In genomic region chr3:185968168-185968567, GRCh38 we compare ENCODE assay signal across 19 cellular contexts. TPM values are rescaled to one million over a fixed set of nuclear protein-coding genes. Genes with fewer than 3 reads are reported as not detected.
A peak's percentile ranks its signal among the peaks of the same experiment; 100 is the strongest.
DNase-seq lines count a peak whose midpoint lies in the region; ATAC-seq and TF ChIP-seq lines count a peak whose summit lies in the region.
"Had no signal": no experiment of that assay in that cellular context is flagged by ENCODE, and none has a peak within 500 bp of the region (broad histone marks: within the 10 kb centered on the region; RNA-seq: fewer than 3 reads in every experiment).

No MANE protein-coding gene starts in this region.

- H3K36me3 ChIP-seq in A673 (ENCODE audit: insufficient read depth, low read length, poor library complexity, severe bottlenecking) (no peaks in the 10 kb centered on the region), HCT116 (ENCODE audit: control insufficient read depth in 1 of 2, insufficient read depth in 2 of 2, low read length in 2 of 2) (no peaks in the 10 kb centered on the region), PC-3 (ENCODE audit: low read depth, low read length) (no peaks in the 10 kb centered on the region)
- H3K36me3 ChIP-seq: HAP-1 had no signal

- H3K9me3 ChIP-seq in A673 (ENCODE audit: low read depth, low read length, poor library complexity, severe bottlenecking) (no peaks in the 10 kb centered on the region), HCT116 (ENCODE audit: control insufficient read depth in 1 of 2, insufficient read depth in 1 of 2, low read depth in 1 of 2, low read length in 2 of 2) (no peaks in the 10 kb centered on the region), PC-3 (ENCODE audit: low read length) (no peaks in the 10 kb centered on the region)
- H3K9me3 ChIP-seq: HAP-1 had no signal

- H4K20me1 ChIP-seq in HCT116 (ENCODE audit: insufficient read depth), result no peaks in the 10 kb centered on the region
- H4K20me1 ChIP-seq in PC-3 (ENCODE audit: low read length), result no peaks in the 10 kb centered on the region

- H3K9ac ChIP-seq in HCT116 (ENCODE audit: low read length) (no peak overlapping the region), PC-3 (ENCODE audit: low read length) (no peak overlapping the region)

- BruUV-seq in A673 (replicated peaks; lab: Mats Ljungman, UMichigan) (no TSS peak), HCT116 (replicated peaks; lab: Mats Ljungman, UMichigan) (no TSS peak), PC-3 (replicated peaks; lab: Mats Ljungman, UMichigan) (no TSS peak)

- DNase-seq in A673 (ENCODE audit: low spot score) (no peak), HCT116 (ENCODE audit: low read depth, low spot score) (no peak), PC-3 (no peak), fibroblast of villous mesenchyme (ENCODE audit: low read depth) (no peak), amniotic stem cell (lab: John Stamatoyannopoulos, UW) (no peak), dedifferentiated amniotic fluid mesenchymal stem cell (ENCODE audit: extremely low spot score) (no peak)
- DNase-seq: EL, GF-D8, NCI-H1105, NCI-H146, NCI-H2029 treated with DMSO at 0.1 percent for 48 hours, NCI-H226, NCI-H510A treated with DMSO at 0.1 percent for 48 hours, NCI-H748 treated with DMSO at 0.1 percent for 48 hours, SIG-M5, T-cell had no signal

- RAD21 ChIA-PET in HCT116 (lab: Charles Lee; ENCODE audit: low non-redundant PET in 1 of 2, low total read pairs in 2 of 2, uncharacterized antibody in 2 of 2, unreplicated experiment in 2 of 2), result no interaction called here

- H3K4me1 ChIP-seq in A673 (ENCODE audit: insufficient read depth, low read length, poor library complexity, severe bottlenecking) (no peaks in the 10 kb centered on the region), HCT116 (ENCODE audit: control insufficient read depth in 1 of 2, insufficient read depth in 2 of 2, low read length in 2 of 2) (no peaks in the 10 kb centered on the region), PC-3 (ENCODE audit: insufficient read depth, low read length) (no peaks in the 10 kb centered on the region)
- H3K4me1 ChIP-seq: HAP-1 had no signal

- H3K4me3 ChIP-seq in A673 (ENCODE audit: low read depth, low read length, poor library complexity, severe bottlenecking) (no peak overlapping the region), HCT116 (replicated peaks in 1 of 2; ENCODE audit: low read depth in 1 of 2, low read length in 2 of 2) (no peak overlapping the region), PC-3 (ENCODE audit: low read length) (no peak overlapping the region), fibroblast of villous mesenchyme (ENCODE audit: low read depth, low read length) (no peak overlapping the region)
- H3K4me3 ChIP-seq: HAP-1 had no signal

- TF ChIP-seq RAD21 in HCT116 (IDR thresholded peaks at IDR 0.05; ENCODE audit: low read depth), result peak; percentile 24; the same call in 1 of the 2 replicates

- no peaks in the 10 kb centered on the region for H3K79me2 ChIP-seq in HCT116 (ENCODE audit: insufficient read depth, low read length)
- no peaks in the 10 kb centered on the region for H3K79me2 ChIP-seq in PC-3 (ENCODE audit: low read length)

- CTCF ChIA-PET in A673 (lab: Charles Lee) (interaction anchor here (0.6 to 0.7 kb wide), 2 partner anchors 25 to 91 kb away, joined by 3 to 4 read pairs; no protein-coding TSS in a partner anchor), HCT116 (lab: Charles Lee) (interaction anchor here (1.0 to 2.7 kb wide), 4 partner anchors 14 to 308 kb away, joined by 3 to 9 read pairs (median 4); partner anchors contain the start of gene TRA2B), PC-3 (lab: Charles Lee) (interaction anchor here (0.5 to 0.8 kb wide), 3 partner anchors 14 to 655 kb away, joined by 3 to 5 read pairs (median 4); no protein-coding TSS in a partner anchor)

- H3K9me2 ChIP-seq in HCT116 (ENCODE audit: insufficient read depth) (no peaks in the 10 kb centered on the region), PC-3 (replicated peaks; ENCODE audit: low read length) (no peaks in the 10 kb centered on the region)

- POLR2A ChIA-PET in A673 (lab: Charles Lee; ENCODE audit: low non-redundant PET) (interaction anchor here (0.7 kb wide), 1 partner anchor 1962 kb away, joined by 4 read pairs; no protein-coding TSS in a partner anchor), HCT116 (lab: Charles Lee) (interaction anchor here (1.0 kb wide), 1 partner anchor 25 kb away, joined by 3 read pairs; no protein-coding TSS in a partner anchor), PC-3 (lab: Charles Lee; ENCODE audit: unreplicated experiment) (no interaction called here)

- TF ChIP-seq CTCF in A673 (conservative IDR thresholded peaks at IDR 0.05; ENCODE audit: low read depth, low read length), result peak; percentile 34; the same call in 1 of the 2 replicates
- TF ChIP-seq CTCF in HCT116 (IDR thresholded peaks at IDR 0.05 in 2 of 3, conservative IDR thresholded peaks at IDR 0.05 in 1 of 3; ENCODE audit: borderline replicate concordance in 1 of 3, insufficient read depth in 1 of 3, low read depth in 2 of 3, low read length in 2 of 3), result peak in 2 of 3 experiments; percentile 20 to 34; a peak in 3 of 6 replicates
- TF ChIP-seq CTCF in PC-3 (conservative IDR thresholded peaks at IDR 0.05; ENCODE audit: low read depth, low read length), result peak; percentile 33; the same call in 1 of the 2 replicates
- peak; percentile 9 for TF ChIP-seq CTCF in fibroblast of villous mesenchyme (IDR thresholded peaks at IDR 0.05; ENCODE audit: insufficient read depth, low read depth, low read length)

- H3F3A ChIP-seq in PC-3 (ENCODE audit: low read length, unreplicated experiment), result no peaks in the 10 kb centered on the region

- no peak for TF ChIP-seq POLR2A in HCT116 (IDR thresholded peaks at IDR 0.05; ENCODE audit: borderline replicate concordance, extremely low read depth, insufficient read depth, insufficient read length)

- H3K27me3 ChIP-seq in A673 (replicated peaks; ENCODE audit: insufficient read depth, low read depth, low read length, poor library complexity), result no peaks in the 10 kb centered on the region
- no peaks in the 10 kb centered on the region for H3K27me3 ChIP-seq in HCT116 (ENCODE audit: insufficient read depth, low read length)
- H3K27me3 ChIP-seq in PC-3 (ENCODE audit: low read length), result no peaks in the 10 kb centered on the region

- H3K4me2 ChIP-seq in HCT116 (ENCODE audit: low read length), result no peak overlapping the region
- H3K4me2 ChIP-seq in PC-3 (ENCODE audit: low read length), result no peak overlapping the region

- H3K27ac ChIP-seq in A673 (ENCODE audit: low read depth, low read length, poor library complexity, severe bottlenecking), result no peak overlapping the region
- no peak overlapping the region for H3K27ac ChIP-seq in HCT116 (ENCODE audit: low read depth, low read length)
- H3K27ac ChIP-seq in PC-3 (ENCODE audit: low read length), result no peak overlapping the region

- no peak for ATAC-seq in HCT116
- ATAC-seq in PC-3, result no peak
- no peak for ATAC-seq in HG03442 (IDR thresholded peaks at IDR 0.05; ENCODE audit: unreplicated experiment)
- ATAC-seq: Panc1, T-cell had no signal

- intact Hi-C loops in A673 (cut with micrococcal nuclease; ENCODE audit: unreplicated experiment) (no loop called here), HCT116 (cut with micrococcal nuclease) (no loop called here), PC-3 (cut with micrococcal nuclease) (no loop called here)

- no peak overlapping the region for H2AFZ ChIP-seq in HCT116 (ENCODE audit: low read depth, low read length, poor library complexity, severe bottlenecking)
- no peak overlapping the region for H2AFZ ChIP-seq in PC-3 (ENCODE audit: low read length)

TF ChIP-seq in HCT116, 20 proteins besides CTCF, POLR2A, EP300 and RAD21:
- TF ChIP-seq EGR1 (IDR thresholded peaks at IDR 0.05; ENCODE audit: low read depth), result no peak

RNA-seq across cellular contexts. Expression of gene TRA2B, which starts 30.4 kb away (rescaled TPM):
- total RNA-seq in A673 (2021) (328 and 339 TPM in 2 replicates), HCT116 (2021; ENCODE audit: unreplicated experiment) (172 TPM), PC-3 (2014; rRNA removed) (279 and 287 TPM in 2 replicates), fibroblast of villous mesenchyme (150 and 182 TPM in 2 replicates)
- polyA plus RNA-seq in HCT116 (2012), result 155 and 228 TPM in 2 replicates
